Comparison of ENCODE assay signal across 8 cellular contexts in genomic region chr13:72728290-72728605, GRCh38. TPM values are rescaled to one million over a fixed set of nuclear protein-coding genes. Genes with fewer than 3 reads are reported as not detected.
DNase-seq lines count a peak whose midpoint lies in the region; ATAC-seq and TF ChIP-seq lines count a peak whose summit lies in the region.

No MANE protein-coding gene starts in this region.

- peak overlapping the region; percentile 58; the same call in 1 of the 2 replicates for H3K9ac ChIP-seq in MM.1S (ENCODE audit: low read length)

- no peaks in the 10 kb centered on the region; the same call in 1 of the 2 replicates for H3F3A ChIP-seq in MM.1S (ENCODE audit: insufficient read depth, low read length)

- WGBS in ectodermal cell, 2 experiments = 17 to 26% methylated on average over 2 to 3 of the region's 3 CpGs

- peaks cover 53% of the 10 kb centered on the region for H3K79me2 ChIP-seq in MM.1S (ENCODE audit: low read length)

- POLR2A ChIA-PET in CD4-positive, alpha-beta T cell (lab: Charles Lee) = interaction anchor here (0.6 kb wide), 1 partner anchor 9 kb away, joined by 3 read pairs; no protein-coding TSS in a partner anchor

- H3K4me2 ChIP-seq in MM.1S (ENCODE audit: low read depth, low read length) = peak overlapping the region; percentile 40

- peak overlapping the region; percentile 94 for H3K4me3 Mint-ChIP-seq in CD4-positive, alpha-beta T cell

- H3K36me3 Mint-ChIP-seq in CD4-positive, alpha-beta T cell (ENCODE audit: low read depth) = peaks cover 42% of the 10 kb centered on the region

- no peaks in the 10 kb centered on the region for H3K27me3 ChIP-seq in CD4-positive, alpha-beta T cell (ENCODE audit: control insufficient read depth, insufficient read depth, low read length)
- H3K27me3 ChIP-seq in MM.1S (replicated peaks; ENCODE audit: insufficient read depth, low read length) (no peaks in the 10 kb centered on the region), ectodermal cell (ENCODE audit: control insufficient read depth, insufficient read depth, low read length, poor library complexity, severe bottlenecking) (no peaks in the 10 kb centered on the region), neuron (ENCODE audit: insufficient read depth, low read length) (no peaks in the 10 kb centered on the region)

- intact Hi-C loops in CD4-positive, alpha-beta T cell (cut with DNase I, micrococcal nuclease) = loop anchor here in 1 of 2 experiments (2.0 to 10.0 kb wide), 2 partner anchors 53 to 1433 kb away; partner anchors contain the start of gene DIS3

- H3K4me1 Mint-ChIP-seq in CD4-positive, alpha-beta T cell (ENCODE audit: low read depth) = peaks cover 70% of the 10 kb centered on the region

- no peak overlapping the region for H3K27ac ChIP-seq in CD4-positive, alpha-beta T cell (ENCODE audit: low read depth, low read length)
- no peak overlapping the region for H3K27ac ChIP-seq in MM.1S (ENCODE audit: low read length)
- H3K27ac ChIP-seq in ectodermal cell (ENCODE audit: insufficient read depth, low read depth, low read length, poor library complexity, severe bottlenecking) = no peak overlapping the region

- no peak for ATAC-seq in CD4-positive, alpha-beta T cell (ENCODE audit: poor library complexity)
- no peak for ATAC-seq in HG03378 (IDR thresholded peaks at IDR 0.05; ENCODE audit: unreplicated experiment)
- no peak for ATAC-seq in HG03108 (IDR thresholded peaks at IDR 0.05; ENCODE audit: unreplicated experiment)
- no peak for ATAC-seq in GM18520 (IDR thresholded peaks at IDR 0.05; ENCODE audit: unreplicated experiment)

- no peaks in the 10 kb centered on the region for H4K20me1 ChIP-seq in MM.1S (ENCODE audit: insufficient read depth, low read length)

- H3K4me1 ChIP-seq in MM.1S (ENCODE audit: low read length) = 0 out of 2 replicates have a peak, but pooled peaks cover 2% of the 10 kb centered on the region
- peaks cover 7% of the 10 kb centered on the region for H3K4me1 ChIP-seq in ectodermal cell (ENCODE audit: control insufficient read depth, insufficient read depth, low read length)
- H3K4me1 ChIP-seq in neuron (ENCODE audit: insufficient read depth, low read length) = peaks cover 16% of the 10 kb centered on the region

- no peak for TF ChIP-seq CTCF in CD4-positive, alpha-beta T cell (IDR thresholded peaks at IDR 0.05)
- no peak for TF ChIP-seq CTCF in MM.1S (IDR thresholded peaks at IDR 0.05; ENCODE audit: low read length)

- H2AFZ ChIP-seq in MM.1S (ENCODE audit: low read length) = peak overlapping the region; percentile 71
- peak overlapping the region; percentile 89 for H2AFZ ChIP-seq in neuron (ENCODE audit: low read depth, low read length)

- DNase-seq in CD4-positive, alpha-beta T cell = no peak
- DNase-seq in MM.1S (no peak), NCI-H748 treated with DMSO at 0.1 percent for 48 hours (lab: John Stamatoyannopoulos, UW) (no peak)

- H3K9me3 Mint-ChIP-seq in CD4-positive, alpha-beta T cell = no peaks in the 10 kb centered on the region

- H3K36me3 ChIP-seq in MM.1S (replicated peaks; ENCODE audit: insufficient read depth, low read length) = no peaks in the 10 kb centered on the region
- peaks cover 12% of the 10 kb centered on the region for H3K36me3 ChIP-seq in ectodermal cell (ENCODE audit: control insufficient read depth, insufficient read depth, low read length)
- H3K36me3 ChIP-seq in neuron (ENCODE audit: insufficient read depth, low read length) = peaks cover 24% of the 10 kb centered on the region

- H3K4me3 ChIP-seq in MM.1S (ENCODE audit: low read length) = peak overlapping the region; percentile 66
- peak overlapping the region; percentile 87 for H3K4me3 ChIP-seq in ectodermal cell (ENCODE audit: insufficient read depth, low read depth, low read length)
- peak overlapping the region; percentile 91 for H3K4me3 ChIP-seq in neuron (ENCODE audit: low read length)

- peak overlapping the region; percentile 77 for H3K27ac Mint-ChIP-seq in CD4-positive, alpha-beta T cell

- no peaks in the 10 kb centered on the region for H3K9me2 ChIP-seq in MM.1S (replicated peaks; ENCODE audit: insufficient read depth, low read length)

- CTCF ChIA-PET in CD4-positive, alpha-beta T cell (lab: Charles Lee) = interaction anchor here (1.3 kb wide), 1 partner anchor 25 kb away, joined by 4 read pairs; no protein-coding TSS in a partner anchor

- H3K27me3 Mint-ChIP-seq in CD4-positive, alpha-beta T cell = no peaks in the 10 kb centered on the region

- no peaks in the 10 kb centered on the region for H3K9me3 ChIP-seq in CD4-positive, alpha-beta T cell (ENCODE audit: control insufficient read depth, low read length)
- H3K9me3 ChIP-seq in MM.1S (replicated peaks; ENCODE audit: insufficient read depth, low read length) (no peaks in the 10 kb centered on the region), ectodermal cell (ENCODE audit: control insufficient read depth, low read length) (no peaks in the 10 kb centered on the region), neuron (ENCODE audit: low read length) (peaks cover 3% of the 10 kb centered on the region)

RNA-seq across cellular contexts. Expression of gene BORA, which starts 0.5 kb away (rescaled TPM):
- total RNA-seq in CD4-positive, alpha-beta T cell = 1 to 10 TPM; 3.8 to 4.4 TPM
- polyA plus RNA-seq in ectodermal cell (2013, experiment 1 of 4) = 30.8 TPM
- 30.2 TPM for polyA plus RNA-seq in ectodermal cell (2013, experiment 2 of 4)
- polyA plus RNA-seq in ectodermal cell (2013, experiment 3 of 4) = 28.4 TPM
- 28.6 TPM for polyA plus RNA-seq in ectodermal cell (2013, experiment 4 of 4)

RNA-seq across cellular contexts. Expression of gene MZT1, which starts 0.8 kb away (rescaled TPM):
- 1 to 10 TPM; 5.1 to 6.2 TPM for total RNA-seq in CD4-positive, alpha-beta T cell
- 41.9 TPM for polyA plus RNA-seq in ectodermal cell (2013, experiment 1 of 4)
- 37.6 TPM for polyA plus RNA-seq in ectodermal cell (2013, experiment 2 of 4)
- 37.7 TPM for polyA plus RNA-seq in ectodermal cell (2013, experiment 3 of 4)
- polyA plus RNA-seq in ectodermal cell (2013, experiment 4 of 4) = 40.3 TPM

RNA-seq across cellular contexts. Expression of gene DIS3, which starts 53.5 kb away (rescaled TPM):
- 10 to 100 TPM; 47.9 to 51.7 TPM for total RNA-seq in CD4-positive, alpha-beta T cell
- polyA plus RNA-seq in ectodermal cell (2013, experiment 1 of 4) = 41.8 TPM
- 46.5 TPM for polyA plus RNA-seq in ectodermal cell (2013, experiment 2 of 4)
- polyA plus RNA-seq in ectodermal cell (2013, experiment 3 of 4) = 35.7 TPM
- polyA plus RNA-seq in ectodermal cell (2013, experiment 4 of 4) = 38.0 TPM

RNA-seq across cellular contexts. Expression of gene PIBF1, which starts 53.7 kb away (rescaled TPM):
- total RNA-seq in CD4-positive, alpha-beta T cell = 10 to 100 TPM; 22.6 to 22.7 TPM
- 19.3 TPM for polyA plus RNA-seq in ectodermal cell (2013, experiment 1 of 4)
- 20.5 TPM for polyA plus RNA-seq in ectodermal cell (2013, experiment 2 of 4)
- 24.2 TPM for polyA plus RNA-seq in ectodermal cell (2013, experiment 3 of 4)
- polyA plus RNA-seq in ectodermal cell (2013, experiment 4 of 4) = 22.1 TPM
